Comparison of ENCODE assay signal across 11 cellular contexts in genomic region chr10:110733256-110733952, GRCh38.
A peak's percentile ranks its signal among the peaks of the same experiment; 100 is the strongest.
DNase-seq lines count a peak whose midpoint lies in the region; ATAC-seq and TF ChIP-seq lines count a peak whose summit lies in the region.
"Had no signal": no experiment of that assay in that cellular context is flagged by ENCODE, and none has a peak within 500 bp of the region (broad histone marks: within the 10 kb centered on the region; RNA-seq: fewer than 3 reads in every experiment).

No MANE protein-coding gene starts in this region.

- no peak overlapping the region for H3K27ac Mint-ChIP-seq in CD4-positive, CD25-positive, alpha-beta regulatory T cell
- no peak overlapping the region for H3K27ac Mint-ChIP-seq in WTC11

- peaks cover 21% of the 10 kb centered on the region for H3K27me3 ChIP-seq in CD4-positive, CD25-positive, alpha-beta regulatory T cell (ENCODE audit: control insufficient read depth, insufficient read depth, low read length)
- H3K27me3 ChIP-seq in muscle layer of duodenum (ENCODE audit: low read depth, low read length) = no peaks in the 10 kb centered on the region
- H3K27me3 ChIP-seq: ovary, testis had no signal

- H3K4me1 Mint-ChIP-seq in CD4-positive, CD25-positive, alpha-beta regulatory T cell = peaks cover 6 to 9% (median 7%) of the 10 kb centered on the region in 4 donors
- peaks cover 12% of the 10 kb centered on the region; the same call in 1 of the 2 replicates for H3K4me1 Mint-ChIP-seq in WTC11

- no peaks in the 10 kb centered on the region for H3K36me3 Mint-ChIP-seq in CD4-positive, CD25-positive, alpha-beta regulatory T cell
- H3K36me3 Mint-ChIP-seq in WTC11 = no peaks in the 10 kb centered on the region

- no peak for DNase-seq in CD4-positive, CD25-positive, alpha-beta regulatory T cell
- DNase-seq in NCI-H146 (lab: John Stamatoyannopoulos, UW) = peak; percentile 28
- DNase-seq in coronary artery (ENCODE audit: low spot score) = no peak
- DNase-seq in GM20000 (ENCODE audit: low spot score) = no peak
- no peak for DNase-seq in WTC11 (ENCODE audit: low spot score)
- DNase-seq: activated CD4-positive, alpha-beta T cell treated with anti-CD3 and anti-CD28 coated beads, Interleukin-2, amount 50 U/mL, for 1 hour; testis had no signal

- peak overlapping the region in 1 of 4 donors; percentile 67 for H3K4me3 Mint-ChIP-seq in CD4-positive, CD25-positive, alpha-beta regulatory T cell
- no peak overlapping the region for H3K4me3 Mint-ChIP-seq in WTC11

- CTCF ChIA-PET in WTC11 (lab: Charles Lee) = no interaction called here

- peaks cover 33% of the 10 kb centered on the region for H3K27me3 Mint-ChIP-seq in CD4-positive, CD25-positive, alpha-beta regulatory T cell
- no peaks in the 10 kb centered on the region; the same call in 1 of the 2 replicates for H3K27me3 Mint-ChIP-seq in WTC11 (ENCODE audit: low read depth)

- TF ChIP-seq CTCF in coronary artery (IDR thresholded peaks at IDR 0.05) (no peak), GM20000 (IDR thresholded peaks at IDR 0.05; ENCODE audit: extremely low read depth, missing control alignments) (no peak), WTC11 (IDR thresholded peaks at IDR 0.05) (no peak)

- peaks cover 8% of the 10 kb centered on the region for H3K4me1 ChIP-seq in CD4-positive, CD25-positive, alpha-beta regulatory T cell (ENCODE audit: control insufficient read depth, insufficient read depth, low read length, poor library complexity, severe bottlenecking)
- H3K4me1 ChIP-seq in muscle layer of duodenum (ENCODE audit: control insufficient read depth in 1 of 2, insufficient read depth in 2 of 2, low read length in 2 of 2) = no peaks in the 10 kb centered on the region

- peaks cover 0 to 1% (median 0%) of the 10 kb centered on the region in 7 donors for H3K9me3 Mint-ChIP-seq in CD4-positive, CD25-positive, alpha-beta regulatory T cell
- no peaks in the 10 kb centered on the region for H3K9me3 Mint-ChIP-seq in WTC11

- no peak for ATAC-seq in CD4-positive, CD25-positive, alpha-beta regulatory T cell (ENCODE audit: low read depth in 2 of 2)
- ATAC-seq in WTC11 = no peak
- no peak for ATAC-seq in HG03342 (IDR thresholded peaks at IDR 0.05; ENCODE audit: unreplicated experiment)
- ATAC-seq in HG03025 (IDR thresholded peaks at IDR 0.05; ENCODE audit: low FRiP score, unreplicated experiment) = no peak

- peak overlapping the region; percentile 37 for H3K4me3 ChIP-seq in CD4-positive, CD25-positive, alpha-beta regulatory T cell (ENCODE audit: low read depth, low read length)
- peak overlapping the region; percentile 61 for H3K4me3 ChIP-seq in coronary artery
- H3K4me3 ChIP-seq in muscle layer of duodenum (ENCODE audit: low read depth in 1 of 2, low read length in 2 of 2) = peak overlapping the region; percentile 40 to 45
- H3K4me3 ChIP-seq: ovary, testis had no signal

- POLR2A ChIA-PET in WTC11 (lab: Charles Lee) = no interaction called here

- no peaks in the 10 kb centered on the region for H3K9me3 ChIP-seq in CD4-positive, CD25-positive, alpha-beta regulatory T cell (ENCODE audit: control insufficient read depth in 2 of 2, low read length in 2 of 2)
- H3K9me3 ChIP-seq in muscle layer of duodenum (ENCODE audit: control insufficient read depth in 1 of 2, low read length in 2 of 2) = no peaks in the 10 kb centered on the region
- H3K9me3 ChIP-seq: ovary, testis had no signal

- H3K36me3 ChIP-seq in CD4-positive, CD25-positive, alpha-beta regulatory T cell (ENCODE audit: control insufficient read depth, insufficient read depth, low read length) = no peaks in the 10 kb centered on the region
- H3K36me3 ChIP-seq in muscle layer of duodenum (ENCODE audit: control insufficient read depth in 1 of 2, insufficient read depth in 2 of 2, low read length in 2 of 2) = no peaks in the 10 kb centered on the region
- H3K36me3 ChIP-seq: ovary had no signal

- H3K27ac ChIP-seq in CD4-positive, CD25-positive, alpha-beta regulatory T cell (ENCODE audit: insufficient read depth, low read length, poor library complexity, severe bottlenecking) = no peak overlapping the region
- peak overlapping the region; percentile 41 to 71 for H3K27ac ChIP-seq in coronary artery
- no peak overlapping the region for H3K27ac ChIP-seq in muscle layer of duodenum (ENCODE audit: low read length)
- H3K27ac ChIP-seq: ovary, testis had no signal

TF ChIP-seq in WTC11, 78 proteins besides CTCF, POLR2A, EP300 and RAD21:
- TF ChIP-seq OVOL2 (CRISPR knock-in tag; IDR thresholded peaks at IDR 0.05; ENCODE audit: borderline replicate concordance) (no peak), SOX15 (CRISPR knock-in tag; IDR thresholded peaks at IDR 0.05) (no peak), GABPB1 (CRISPR knock-in tag; IDR thresholded peaks at IDR 0.05) (no peak), ZNF263 (CRISPR knock-in tag; IDR thresholded peaks at IDR 0.05; ENCODE audit: low read depth) (no peak), PRRX2 (CRISPR knock-in tag; IDR thresholded peaks at IDR 0.05) (no peak), TEAD4 (CRISPR knock-in tag; IDR thresholded peaks at IDR 0.05) (no peak)

Comparison
In these comparisons a context has a peak if more than half of its experiments do, and no peak if none do; other contexts are left out.
1. H3K27ac ChIP-seq: peak in coronary artery (2 of 2); none in CD4-positive, CD25-positive, alpha-beta regulatory T cell (single experiment) and muscle layer of duodenum (single experiment).
2. Peak in every context shown above with its lines, with median percentiles within 50 percentile points of each other: H3K4me3 ChIP-seq.